2 cellular contexts compared by ENCODE assay signal in the genomic region with DNA sequence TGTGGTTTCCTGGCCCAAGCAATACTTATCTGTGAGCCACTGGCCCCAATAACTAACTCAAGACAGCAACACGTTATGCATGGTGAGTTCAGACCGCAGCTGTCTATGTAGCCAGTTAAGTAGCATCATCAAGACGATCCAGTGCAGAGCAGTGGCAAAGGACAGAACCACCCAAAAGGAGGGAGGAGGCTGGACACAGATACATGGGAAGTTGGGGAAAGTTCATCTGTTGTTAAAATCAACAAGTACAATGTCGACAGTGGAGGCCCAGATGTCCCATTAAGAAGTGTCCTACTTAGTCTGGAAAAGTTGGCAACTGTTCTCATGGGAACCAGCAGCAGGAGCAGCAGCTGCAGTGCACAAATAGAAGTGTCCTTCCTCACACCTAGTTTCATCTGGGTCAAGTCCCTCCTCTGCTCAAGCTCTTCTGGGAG.
TF ChIP-seq lines count a peak whose summit lies in the region.

No MANE protein-coding gene starts in this region.

TF ChIP-seq in SK-N-SH, 30 proteins besides CTCF, POLR2A, EP300 and RAD21 (continued from another document):
- TF ChIP-seq, protein P1, sequence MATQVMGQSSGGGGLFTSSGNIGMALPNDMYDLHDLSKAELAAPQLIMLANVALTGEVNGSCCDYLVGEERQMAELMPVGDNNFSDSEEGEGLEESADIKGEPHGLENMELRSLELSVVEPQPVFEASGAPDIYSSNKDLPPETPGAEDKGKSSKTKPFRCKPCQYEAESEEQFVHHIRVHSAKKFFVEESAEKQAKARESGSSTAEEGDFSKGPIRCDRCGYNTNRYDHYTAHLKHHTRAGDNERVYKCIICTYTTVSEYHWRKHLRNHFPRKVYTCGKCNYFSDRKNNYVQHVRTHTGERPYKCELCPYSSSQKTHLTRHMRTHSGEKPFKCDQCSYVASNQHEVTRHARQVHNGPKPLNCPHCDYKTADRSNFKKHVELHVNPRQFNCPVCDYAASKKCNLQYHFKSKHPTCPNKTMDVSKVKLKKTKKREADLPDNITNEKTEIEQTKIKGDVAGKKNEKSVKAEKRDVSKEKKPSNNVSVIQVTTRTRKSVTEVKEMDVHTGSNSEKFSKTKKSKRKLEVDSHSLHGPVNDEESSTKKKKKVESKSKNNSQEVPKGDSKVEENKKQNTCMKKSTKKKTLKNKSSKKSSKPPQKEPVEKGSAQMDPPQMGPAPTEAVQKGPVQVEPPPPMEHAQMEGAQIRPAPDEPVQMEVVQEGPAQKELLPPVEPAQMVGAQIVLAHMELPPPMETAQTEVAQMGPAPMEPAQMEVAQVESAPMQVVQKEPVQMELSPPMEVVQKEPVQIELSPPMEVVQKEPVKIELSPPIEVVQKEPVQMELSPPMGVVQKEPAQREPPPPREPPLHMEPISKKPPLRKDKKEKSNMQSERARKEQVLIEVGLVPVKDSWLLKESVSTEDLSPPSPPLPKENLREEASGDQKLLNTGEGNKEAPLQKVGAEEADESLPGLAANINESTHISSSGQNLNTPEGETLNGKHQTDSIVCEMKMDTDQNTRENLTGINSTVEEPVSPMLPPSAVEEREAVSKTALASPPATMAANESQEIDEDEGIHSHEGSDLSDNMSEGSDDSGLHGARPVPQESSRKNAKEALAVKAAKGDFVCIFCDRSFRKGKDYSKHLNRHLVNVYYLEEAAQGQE (IDR thresholded peaks at IDR 0.05; ENCODE audit: low read depth, low read length), result no peak
- TF ChIP-seq RFX5 (IDR thresholded peaks at IDR 0.05; ENCODE audit: low read length) (no peak), CHD2 (IDR thresholded peaks at IDR 0.05; ENCODE audit: low read length, partially characterized antibody) (no peak), GABPA (IDR thresholded peaks at IDR 0.05; ENCODE audit: low read depth) (no peak), EZH2phosphoT487 (IDR thresholded peaks at IDR 0.05; ENCODE audit: borderline replicate concordance, low read depth) (no peak), ELF1 (IDR thresholded peaks at IDR 0.05) (no peak), MXI1 (IDR thresholded peaks at IDR 0.05; ENCODE audit: low read depth, low read length) (no peak)
- TF ChIP-seq, protein P2, sequence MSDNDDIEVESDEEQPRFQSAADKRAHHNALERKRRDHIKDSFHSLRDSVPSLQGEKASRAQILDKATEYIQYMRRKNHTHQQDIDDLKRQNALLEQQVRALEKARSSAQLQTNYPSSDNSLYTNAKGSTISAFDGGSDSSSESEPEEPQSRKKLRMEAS (IDR thresholded peaks at IDR 0.05; ENCODE audit: low read depth), result no peak
- TF ChIP-seq, protein P3, sequence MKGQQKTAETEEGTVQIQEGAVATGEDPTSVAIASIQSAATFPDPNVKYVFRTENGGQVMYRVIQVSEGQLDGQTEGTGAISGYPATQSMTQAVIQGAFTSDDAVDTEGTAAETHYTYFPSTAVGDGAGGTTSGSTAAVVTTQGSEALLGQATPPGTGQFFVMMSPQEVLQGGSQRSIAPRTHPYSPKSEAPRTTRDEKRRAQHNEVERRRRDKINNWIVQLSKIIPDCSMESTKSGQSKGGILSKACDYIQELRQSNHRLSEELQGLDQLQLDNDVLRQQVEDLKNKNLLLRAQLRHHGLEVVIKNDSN (IDR thresholded peaks at IDR 0.05; ENCODE audit: borderline replicate concordance, low read depth), result no peak

TF ChIP-seq in HEK293T, 16 proteins besides CTCF, POLR2A, EP300 and RAD21 (continued from another document):
- no peak for TF ChIP-seq ELF4 (IDR thresholded peaks at IDR 0.05)
- TF ChIP-seq ZNF384 (IDR thresholded peaks at IDR 0.05), result no peak
- no peak for TF ChIP-seq FOXM1 (IDR thresholded peaks at IDR 0.05; ENCODE audit: borderline replicate concordance)
- TF ChIP-seq L3MBTL2 (conservative IDR thresholded peaks at IDR 0.05), result no peak
